ENCODE assay signal across 1 cellular context in the genomic region with DNA sequence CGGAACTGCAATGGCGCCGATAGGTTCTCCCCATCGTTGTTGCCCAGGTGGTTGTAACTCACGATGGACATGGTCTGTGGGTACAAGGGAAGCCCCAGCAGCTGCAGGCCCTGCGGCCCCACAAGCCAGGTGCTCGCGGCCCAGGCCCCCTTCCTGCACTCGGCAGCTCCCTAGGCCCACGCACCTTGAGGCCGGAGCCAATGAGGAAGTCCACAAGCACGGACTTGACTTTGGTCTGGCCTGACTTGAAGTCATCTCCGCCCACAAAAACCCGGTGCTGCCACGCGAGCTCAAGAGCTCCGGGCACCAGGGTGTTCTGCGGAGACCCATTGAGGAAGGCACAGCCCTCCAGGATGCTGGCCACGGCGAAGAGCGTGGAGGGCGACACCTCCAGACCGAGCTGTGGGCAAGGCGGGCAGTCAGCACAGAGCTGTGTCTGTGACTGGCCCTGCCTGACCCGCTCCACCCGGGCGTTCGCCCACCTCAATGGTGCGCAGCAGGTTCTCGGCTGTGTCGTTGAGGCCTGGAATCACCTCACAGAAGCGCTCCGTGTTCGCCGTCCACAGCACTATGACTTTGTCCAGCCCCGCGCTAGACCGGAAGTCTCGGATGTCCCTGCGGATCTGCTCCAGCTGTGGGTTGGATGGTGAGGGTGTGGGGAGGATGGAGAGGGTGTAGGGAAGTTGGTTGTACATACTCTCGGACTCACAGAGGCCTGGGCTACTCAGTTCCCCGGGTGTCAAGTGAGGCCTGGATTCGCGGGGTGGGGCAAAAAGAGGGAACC.
TF ChIP-seq lines count a peak whose summit lies in the region.

No MANE protein-coding gene starts in this region.

TF ChIP-seq in neural cell, 6 proteins besides CTCF, POLR2A, EP300 and RAD21 (continued from another document):
- TF ChIP-seq, protein P1, sequence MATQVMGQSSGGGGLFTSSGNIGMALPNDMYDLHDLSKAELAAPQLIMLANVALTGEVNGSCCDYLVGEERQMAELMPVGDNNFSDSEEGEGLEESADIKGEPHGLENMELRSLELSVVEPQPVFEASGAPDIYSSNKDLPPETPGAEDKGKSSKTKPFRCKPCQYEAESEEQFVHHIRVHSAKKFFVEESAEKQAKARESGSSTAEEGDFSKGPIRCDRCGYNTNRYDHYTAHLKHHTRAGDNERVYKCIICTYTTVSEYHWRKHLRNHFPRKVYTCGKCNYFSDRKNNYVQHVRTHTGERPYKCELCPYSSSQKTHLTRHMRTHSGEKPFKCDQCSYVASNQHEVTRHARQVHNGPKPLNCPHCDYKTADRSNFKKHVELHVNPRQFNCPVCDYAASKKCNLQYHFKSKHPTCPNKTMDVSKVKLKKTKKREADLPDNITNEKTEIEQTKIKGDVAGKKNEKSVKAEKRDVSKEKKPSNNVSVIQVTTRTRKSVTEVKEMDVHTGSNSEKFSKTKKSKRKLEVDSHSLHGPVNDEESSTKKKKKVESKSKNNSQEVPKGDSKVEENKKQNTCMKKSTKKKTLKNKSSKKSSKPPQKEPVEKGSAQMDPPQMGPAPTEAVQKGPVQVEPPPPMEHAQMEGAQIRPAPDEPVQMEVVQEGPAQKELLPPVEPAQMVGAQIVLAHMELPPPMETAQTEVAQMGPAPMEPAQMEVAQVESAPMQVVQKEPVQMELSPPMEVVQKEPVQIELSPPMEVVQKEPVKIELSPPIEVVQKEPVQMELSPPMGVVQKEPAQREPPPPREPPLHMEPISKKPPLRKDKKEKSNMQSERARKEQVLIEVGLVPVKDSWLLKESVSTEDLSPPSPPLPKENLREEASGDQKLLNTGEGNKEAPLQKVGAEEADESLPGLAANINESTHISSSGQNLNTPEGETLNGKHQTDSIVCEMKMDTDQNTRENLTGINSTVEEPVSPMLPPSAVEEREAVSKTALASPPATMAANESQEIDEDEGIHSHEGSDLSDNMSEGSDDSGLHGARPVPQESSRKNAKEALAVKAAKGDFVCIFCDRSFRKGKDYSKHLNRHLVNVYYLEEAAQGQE (IDR thresholded peaks at IDR 0.05; ENCODE audit: borderline replicate concordance): no peak
- TF ChIP-seq POLR2AphosphoS5 (IDR thresholded peaks at IDR 0.05) (no peak), EZH2 (IDR thresholded peaks at IDR 0.05; ENCODE audit: borderline replicate concordance, insufficient read depth, low read length, poor library complexity, severe bottlenecking) (no peak), TAF1 (IDR thresholded peaks at IDR 0.05; ENCODE audit: low read depth) (no peak), SMC3 (conservative IDR thresholded peaks at IDR 0.05; ENCODE audit: poor library complexity) (no peak)
